12 cellular contexts compared by ENCODE assay signal in genomic region chr6:141103246-141103645, GRCh38.
DNase-seq lines count a peak whose midpoint lies in the region; ATAC-seq and TF ChIP-seq lines count a peak whose summit lies in the region.
"Had no signal": no experiment of that assay in that cellular context is flagged by ENCODE, and none has a peak within 500 bp of the region (broad histone marks: within the 10 kb centered on the region; RNA-seq: fewer than 3 reads in every experiment).

No MANE protein-coding gene starts in this region.

- intact Hi-C loops in psoas muscle (cut with DNase I), result no loop called here

- H3K27me3 ChIP-seq in psoas muscle (ENCODE audit: insufficient read depth in 3 of 3, low read length in 2 of 3), result no peaks in the 10 kb centered on the region

- TF ChIP-seq CTCF in AG10803 (conservative IDR thresholded peaks at IDR 0.05; ENCODE audit: low read length) (no peak), HFFc6 (IDR thresholded peaks at IDR 0.05) (no peak), GM20000 (IDR thresholded peaks at IDR 0.05; ENCODE audit: extremely low read depth, missing control alignments) (no peak), psoas muscle (IDR thresholded peaks at IDR 0.05) (no peak)

- H3K4me1 ChIP-seq in psoas muscle, result no peaks in the 10 kb centered on the region

- H3K36me3 Mint-ChIP-seq in HFFc6 (ENCODE audit: low read depth), result peaks cover 7% of the 10 kb centered on the region
- H3K36me3 Mint-ChIP-seq: CD8-positive, alpha-beta T cell; type B pancreatic cell had no signal

- peak; percentile 62 for DNase-seq in AG10803 (ENCODE audit: low read depth)
- DNase-seq in HFFc6, result peak; percentile 44
- peak; percentile 13 for DNase-seq in NCI-H774 (lab: John Stamatoyannopoulos, UW)
- peak; percentile 53 for DNase-seq in fibroblast of gingiva (ENCODE audit: low read depth)
- DNase-seq in GM20000 (ENCODE audit: low spot score), result no peak
- no peak for DNase-seq in SW 1271 (lab: John Stamatoyannopoulos, UW)
- DNase-seq in psoas muscle, result no peak
- DNase-seq: CD8-positive, alpha-beta T cell; hypothalamus had no signal

- H3K27ac Mint-ChIP-seq in HFFc6, result peak overlapping the region; percentile 40
- H3K27ac Mint-ChIP-seq: CD8-positive, alpha-beta T cell; dendritic cell treated with granulocyte-macrophage colony-stimulating factor and Interleukin-4, amounts not matched to agents 40 ng/mL and 50 ng/mL, for 4 days; type B pancreatic cell had no signal

- peaks cover under 1% of the 10 kb centered on the region for H3K9me3 Mint-ChIP-seq in HFFc6
- H3K9me3 Mint-ChIP-seq: CD8-positive, alpha-beta T cell; type B pancreatic cell had no signal

- peaks cover 41% of the 10 kb centered on the region for H3K4me1 Mint-ChIP-seq in HFFc6 (ENCODE audit: low read depth)

- ATAC-seq in psoas muscle (no peak), GM19452 (IDR thresholded peaks at IDR 0.05; ENCODE audit: unreplicated experiment) (no peak)
- ATAC-seq: CD8-positive, alpha-beta T cell had no signal

- H3K27me3 Mint-ChIP-seq in HFFc6 (ENCODE audit: insufficient read depth), result no peaks in the 10 kb centered on the region
- H3K27me3 Mint-ChIP-seq: dendritic cell treated with granulocyte-macrophage colony-stimulating factor and Interleukin-4, amounts not matched to agents 40 ng/mL and 50 ng/mL, for 4 days; type B pancreatic cell had no signal

- H3K4me3 ChIP-seq in AG10803 (ENCODE audit: low read length) (no peak overlapping the region), psoas muscle (no peak overlapping the region)

- H3K27ac ChIP-seq in psoas muscle, result no peak overlapping the region

- peaks cover 8% of the 10 kb centered on the region for H3K9me3 ChIP-seq in psoas muscle

- H3K4me3 Mint-ChIP-seq in HFFc6, result no peak overlapping the region
- H3K4me3 Mint-ChIP-seq: CD8-positive, alpha-beta T cell; dendritic cell treated with granulocyte-macrophage colony-stimulating factor and Interleukin-4, amounts not matched to agents 40 ng/mL and 50 ng/mL, for 4 days; type B pancreatic cell had no signal

- H3K36me3 ChIP-seq in psoas muscle (ENCODE audit: insufficient read depth in 1 of 2, low read depth in 1 of 2), result no peaks in the 10 kb centered on the region

Comparison
In these comparisons a context has a peak if more than half of its experiments do, and no peak if none do; other contexts are left out.
1. DNase-seq: peak in AG10803 (single experiment), HFFc6 (single experiment), NCI-H774 (single experiment) and fibroblast of gingiva (single experiment); none in GM20000 (single experiment), SW 1271 (0 of 2) and psoas muscle (0 of 2).